Comparison of ENCODE assay signal across 22 cellular contexts in the genomic region with DNA sequence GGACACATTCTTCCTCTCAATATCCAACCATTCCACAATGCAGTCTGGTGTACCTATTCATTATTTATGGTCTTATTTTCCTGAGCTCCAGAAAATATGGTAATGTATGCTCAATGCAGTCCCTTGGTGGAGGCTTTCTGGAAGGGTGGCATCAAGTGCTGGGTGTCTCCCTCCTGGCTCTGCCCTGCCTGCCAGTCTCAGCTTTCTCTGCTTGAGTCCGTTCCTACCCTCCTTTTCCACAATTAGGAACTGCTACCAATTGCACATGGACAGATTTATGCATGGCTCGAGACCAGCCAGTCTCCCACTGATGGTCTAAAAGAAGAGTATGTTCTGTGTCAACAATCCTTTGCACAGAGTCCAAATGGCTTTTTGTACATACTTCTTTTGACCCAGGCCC.
DNase-seq lines count a peak whose midpoint lies in the region; ATAC-seq and TF ChIP-seq lines count a peak whose summit lies in the region.
"Had no signal": no experiment of that assay in that cellular context is flagged by ENCODE, and none has a peak within 500 bp of the region (broad histone marks: within the 10 kb centered on the region; RNA-seq: fewer than 3 reads in every experiment).

No MANE protein-coding gene starts in this region.

- no peak for TF ChIP-seq CTCF in ascending aorta (IDR thresholded peaks at IDR 0.05)

- ATAC-seq in activated T-cell treated with anti-CD3 and anti-CD28 coated beads, Interleukin-2, amount 50 U/mL, for 4 hours = no peak
- ATAC-seq: activated naive CD8-positive, alpha-beta T cell treated with anti-CD3 and anti-CD28 coated beads, Interleukin-2, amount 50 U/mL, for 24 hours; HCT116; mucosa of descending colon; stimulated activated naive CD8-positive, alpha-beta T cell treated with anti-CD3 and anti-CD28 coated beads, Interleukin-15, amount 100 ng/mL, for 72 hours had no signal

- peaks cover 3% of the 10 kb centered on the region for H3K9me3 Mint-ChIP-seq in activated T-cell treated with anti-CD3 and anti-CD28 coated beads, Interleukin-2, amount 50 U/mL, for 4 hours
- H3K9me3 Mint-ChIP-seq: activated naive CD8-positive, alpha-beta T cell treated with anti-CD3 and anti-CD28 coated beads, Interleukin-2, amount 50 U/mL, for 24 hours; stimulated activated naive CD8-positive, alpha-beta T cell treated with anti-CD3 and anti-CD28 coated beads, Interleukin-15, amount 100 ng/mL, for 72 hours had no signal

- no peaks in the 10 kb centered on the region for H3K27me3 Mint-ChIP-seq in activated T-cell treated with anti-CD3 and anti-CD28 coated beads, Interleukin-2, amount 50 U/mL, for 4 hours (ENCODE audit: low read depth)
- H3K27me3 Mint-ChIP-seq: activated naive CD8-positive, alpha-beta T cell treated with anti-CD3 and anti-CD28 coated beads, Interleukin-2, amount 50 U/mL, for 24 hours; CD8-positive, alpha-beta memory T cell; stimulated activated naive CD8-positive, alpha-beta T cell treated with anti-CD3 and anti-CD28 coated beads, Interleukin-15, amount 100 ng/mL, for 72 hours had no signal

- H3K4me1 Mint-ChIP-seq in activated T-cell treated with anti-CD3 and anti-CD28 coated beads, Interleukin-2, amount 50 U/mL, for 4 hours (ENCODE audit: low read depth) = no peaks in the 10 kb centered on the region
- H3K4me1 Mint-ChIP-seq: activated naive CD8-positive, alpha-beta T cell treated with anti-CD3 and anti-CD28 coated beads, Interleukin-2, amount 50 U/mL, for 24 hours; CD8-positive, alpha-beta memory T cell; stimulated activated naive CD8-positive, alpha-beta T cell treated with anti-CD3 and anti-CD28 coated beads, Interleukin-15, amount 100 ng/mL, for 72 hours had no signal

- H3K9me3 ChIP-seq in ascending aorta (no peaks in the 10 kb centered on the region), skeletal muscle tissue (ENCODE audit: control insufficient read depth in 3 of 3, low read length in 3 of 3) (no peaks in the 10 kb centered on the region), MG63 (no peaks in the 10 kb centered on the region)
- H3K9me3 ChIP-seq: mucosa of descending colon had no signal

- peak overlapping the region; percentile 69 to 82 for H3K27ac ChIP-seq in ascending aorta
- H3K27ac ChIP-seq in skeletal muscle tissue (ENCODE audit: low read depth, low read length) = peak overlapping the region; percentile 71
- H3K27ac ChIP-seq: SK-N-MC had no signal

- intact Hi-C loops in ascending aorta (cut with DNase I) = loop anchor here (1.0 to 10.0 kb wide), 6 partner anchors 113 to 415 kb away; partner anchors contain the start of gene TLE1

- H3K4me3 ChIP-seq in ascending aorta (peak overlapping the region in 1 of 2 donors; percentile 29), skeletal muscle tissue (ENCODE audit: low read length in 3 of 3) (peak overlapping the region in 1 of 3 donors; percentile 1), MG63 (no peak overlapping the region)
- H3K4me3 ChIP-seq: mucosa of descending colon, SK-N-MC had no signal

- no peak overlapping the region for H3K4me3 Mint-ChIP-seq in activated T-cell treated with anti-CD3 and anti-CD28 coated beads, Interleukin-2, amount 50 U/mL, for 4 hours
- H3K4me3 Mint-ChIP-seq: activated naive CD8-positive, alpha-beta T cell treated with anti-CD3 and anti-CD28 coated beads, Interleukin-2, amount 50 U/mL, for 24 hours; CD8-positive, alpha-beta memory T cell; stimulated activated naive CD8-positive, alpha-beta T cell treated with anti-CD3 and anti-CD28 coated beads, Interleukin-15, amount 100 ng/mL, for 72 hours had no signal

- peaks cover 5 to 15% of the 10 kb centered on the region in 2 donors for H3K4me1 ChIP-seq in ascending aorta
- H3K4me1 ChIP-seq in skeletal muscle tissue (ENCODE audit: control insufficient read depth in 3 of 3, insufficient read depth in 3 of 3, low read length in 3 of 3) = peaks cover 6 to 23% (median 13%) of the 10 kb centered on the region in 3 donors

- H3K36me3 Mint-ChIP-seq in activated T-cell treated with anti-CD3 and anti-CD28 coated beads, Interleukin-2, amount 50 U/mL, for 4 hours (ENCODE audit: insufficient read depth) = no peaks in the 10 kb centered on the region
- H3K36me3 Mint-ChIP-seq: CD8-positive, alpha-beta memory T cell had no signal

- DNase-seq in ascending aorta (ENCODE audit: low spot score in 2 of 2) = no peak
- DNase-seq in left kidney (ENCODE audit: low read depth, low spot score) = peak; percentile 10
- no peak for DNase-seq in activated gamma-delta T cell (lab: John Stamatoyannopoulos, UW)
- no peak for DNase-seq in GDM1 (lab: John Stamatoyannopoulos, UW)
- DNase-seq in activated T-cell treated with anti-CD3 and anti-CD28 coated beads, Interleukin-2, amount 50 U/mL, for 4 hours = no peak
- no peak for DNase-seq in MG63
- DNase-seq: activated CD4-positive, alpha-beta T cell treated with anti-CD3 and anti-CD28 coated beads, Interleukin-2, amount 50 U/mL, for 4 hours; activated CD8-positive, alpha-beta memory T cell treated with anti-CD3 and anti-CD28 coated beads, Interleukin-2, amount 50 U/mL, for 48 hours; activated effector memory CD4-positive, alpha-beta T cell treated with anti-CD3 and anti-CD28 coated beads, Interleukin-2, amount 50 U/mL, for 16 hours; activated naive CD8-positive, alpha-beta T cell treated with anti-CD3 and anti-CD28 coated beads, Interleukin-2, amount 50 U/mL, for 24 hours; CD8-positive, alpha-beta memory T cell; dermis blood vessel endothelial cell; DMS153; KBM-7; mucosa of descending colon; NCI-H1694 treated with DMSO at 0.1 percent for 48 hours; NCI-H526 treated with DMSO at 0.1 percent for 48 hours; stimulated activated CD4-positive, alpha-beta T cell treated with anti-CD3 and anti-CD28 coated beads, Interleukin-4, amount 100 ng/mL, for 24 hours; stimulated activated naive CD8-positive, alpha-beta T cell treated with anti-CD3 and anti-CD28 coated beads, Interleukin-15, amount 100 ng/mL, for 72 hours had no signal

- H3K27me3 ChIP-seq in ascending aorta (no peaks in the 10 kb centered on the region), skeletal muscle tissue (ENCODE audit: control insufficient read depth in 3 of 3, insufficient read depth in 3 of 3, low read length in 3 of 3) (no peaks in the 10 kb centered on the region), MG63 (no peaks in the 10 kb centered on the region)

- no peaks in the 10 kb centered on the region for H3K36me3 ChIP-seq in ascending aorta
- no peaks in the 10 kb centered on the region for H3K36me3 ChIP-seq in skeletal muscle tissue (ENCODE audit: control insufficient read depth in 3 of 3, insufficient read depth in 3 of 3, low read length in 3 of 3)
- H3K36me3 ChIP-seq in MG63 = no peaks in the 10 kb centered on the region

- no peak overlapping the region for H3K9ac ChIP-seq in skeletal muscle tissue (ENCODE audit: low read depth in 1 of 3, low read length in 3 of 3)
